In the genomic region with DNA sequence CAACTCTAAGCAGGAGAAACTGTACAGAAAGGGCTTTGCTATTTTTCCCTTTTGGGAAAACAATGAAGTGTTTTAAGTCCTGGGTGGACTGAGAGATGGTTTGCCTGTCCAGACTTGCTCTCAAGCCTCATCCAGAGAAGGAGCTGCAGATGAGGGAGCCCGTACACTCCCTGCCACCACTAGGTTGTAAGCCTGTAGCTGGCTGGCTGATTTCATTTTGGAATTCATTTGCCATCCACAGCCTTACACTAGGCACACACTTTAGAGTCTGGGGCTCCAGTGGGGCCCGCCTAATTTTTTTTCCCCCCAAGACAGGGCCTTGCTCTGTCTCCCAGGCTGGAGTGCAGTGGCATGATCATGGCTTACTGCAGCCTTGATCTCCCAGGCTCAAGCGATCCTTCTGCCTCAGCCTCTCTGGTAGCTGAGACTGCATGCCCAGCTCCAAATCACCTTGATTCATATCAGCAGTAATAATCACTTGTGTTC, we compare ENCODE assay signal across 19 cellular contexts. TPM values are rescaled to one million over a fixed set of nuclear protein-coding genes. Genes with fewer than 3 reads are reported as not detected.
DNase-seq lines count a peak whose midpoint lies in the region; ATAC-seq and TF ChIP-seq lines count a peak whose summit lies in the region.
"Had no signal": no experiment of that assay in that cellular context is flagged by ENCODE, and none has a peak within 500 bp of the region (broad histone marks: within the 10 kb centered on the region; RNA-seq: fewer than 3 reads in every experiment).

No MANE protein-coding gene starts in this region.

- POLR2A ChIA-PET in Caco-2 (lab: Charles Lee) = interaction anchor here (2.8 kb wide), 1 partner anchor 9 kb away, joined by 10 read pairs; no protein-coding TSS in a partner anchor

- H3K36me3 ChIP-seq in Caco-2 (ENCODE audit: control insufficient read depth, insufficient read depth, low read length) (peaks cover 18% of the 10 kb centered on the region), psoas muscle (ENCODE audit: insufficient read depth in 1 of 2, low read depth in 1 of 2) (peaks cover 4 to 63% of the 10 kb centered on the region in 2 donors)

- intact Hi-C loops in Caco-2 (cut with micrococcal nuclease; ENCODE audit: unreplicated experiment) (loop anchor here (1.0 kb wide), 1 partner anchor 8 kb away; no protein-coding TSS in a partner anchor), psoas muscle (cut with DNase I) (no loop called here)

- 92 to 97% (median 94%) methylated on average over 3 of the region's 3 CpGs for WGBS in psoas muscle, 3 donors

- H3K4me3 ChIP-seq in Caco-2 (ENCODE audit: low read depth, low read length) = no peak overlapping the region
- no peak overlapping the region for H3K4me3 ChIP-seq in psoas muscle

- no peak for DNase-seq in Caco-2
- DNase-seq in T-helper 17 cell = no peak
- DNase-seq in effector memory CD8-positive, alpha-beta T cell = no peak
- DNase-seq in nephron progenitor cell = no peak
- DNase-seq in psoas muscle = no peak
- no peak for DNase-seq in NCI-H748 (lab: John Stamatoyannopoulos, UW; ENCODE audit: unreplicated experiment)
- DNase-seq in RKO (ENCODE audit: low spot score) = no peak
- no peak for DNase-seq in activated effector memory CD4-positive, alpha-beta T cell treated with anti-CD3 and anti-CD28 coated beads, Interleukin-2, amount 50 U/mL, for 16 hours
- DNase-seq: activated CD8-positive, alpha-beta memory T cell treated with anti-CD3 and anti-CD28 coated beads for 24 hours; activated effector memory CD4-positive, alpha-beta T cell treated with Interleukin-2 at 50 U/mL for 16 hours; cerebellar nuclear complex; COR-L47; H9; kidney glomerular epithelial cell; NCI-H187; nucleus accumbens; right cardiac atrium; SHP77 had no signal

- CTCF ChIA-PET in Caco-2 (lab: Charles Lee) = interaction anchor here (0.6 kb wide), 1 partner anchor 152 kb away, joined by 3 read pairs; no protein-coding TSS in a partner anchor

- H3K27me3 Mint-ChIP-seq in Caco-2 (ENCODE audit: insufficient read depth, unreplicated experiment) = no peaks in the 10 kb centered on the region
- no peaks in the 10 kb centered on the region for H3K27me3 Mint-ChIP-seq in T-helper 17 cell
- no peaks in the 10 kb centered on the region for H3K27me3 Mint-ChIP-seq in effector memory CD8-positive, alpha-beta T cell
- H3K27me3 Mint-ChIP-seq in nephron progenitor cell (ENCODE audit: low read depth, poor library complexity) = peaks cover 6% of the 10 kb centered on the region
- H3K27me3 Mint-ChIP-seq: IgD-negative memory B cell had no signal

- H3K27ac Mint-ChIP-seq in Caco-2 (ENCODE audit: unreplicated experiment) (peak overlapping the region; percentile 57), T-helper 17 cell (peak overlapping the region; percentile 100), nephron progenitor cell (peak overlapping the region; percentile 66)
- peak overlapping the region; percentile 74 to 90 for H3K27ac Mint-ChIP-seq in effector memory CD8-positive, alpha-beta T cell
- H3K27ac Mint-ChIP-seq: IgD-negative memory B cell had no signal

- no peak for TF ChIP-seq CTCF in Caco-2 (IDR thresholded peaks at IDR 0.05; ENCODE audit: insufficient read depth in 1 of 2, low read depth in 1 of 2, low read length in 1 of 2, severe bottlenecking in 1 of 2, unreplicated experiment in 1 of 2)
- TF ChIP-seq CTCF in nephron progenitor cell (IDR thresholded peaks at IDR 0.05) = no peak
- TF ChIP-seq CTCF in psoas muscle (IDR thresholded peaks at IDR 0.05) = no peak

- no peak overlapping the region for H3K27ac ChIP-seq in psoas muscle

- H3K27me3 ChIP-seq in Caco-2 (replicated peaks; ENCODE audit: control insufficient read depth, insufficient read depth, low read length) (no peaks in the 10 kb centered on the region), psoas muscle (ENCODE audit: insufficient read depth in 3 of 3, low read length in 2 of 3) (no peaks in the 10 kb centered on the region)

- H3K9me3 Mint-ChIP-seq in Caco-2 (ENCODE audit: unreplicated experiment) = no peaks in the 10 kb centered on the region
- H3K9me3 Mint-ChIP-seq in effector memory CD8-positive, alpha-beta T cell = no peaks in the 10 kb centered on the region
- H3K9me3 Mint-ChIP-seq in nephron progenitor cell = no peaks in the 10 kb centered on the region
- H3K9me3 Mint-ChIP-seq: H9, IgD-negative memory B cell had no signal

- H3K4me1 Mint-ChIP-seq in Caco-2 (ENCODE audit: low read depth, unreplicated experiment) (peaks cover 44% of the 10 kb centered on the region), T-helper 17 cell (peaks cover 32% of the 10 kb centered on the region), nephron progenitor cell (peaks cover 17% of the 10 kb centered on the region)
- peaks cover 17 to 24% of the 10 kb centered on the region in 2 donors for H3K4me1 Mint-ChIP-seq in effector memory CD8-positive, alpha-beta T cell (ENCODE audit: low read depth in 2 of 2)

- H3K4me3 Mint-ChIP-seq in Caco-2 (ENCODE audit: unreplicated experiment) = no peak overlapping the region
- no peak overlapping the region for H3K4me3 Mint-ChIP-seq in T-helper 17 cell
- no peak overlapping the region for H3K4me3 Mint-ChIP-seq in effector memory CD8-positive, alpha-beta T cell
- H3K4me3 Mint-ChIP-seq in nephron progenitor cell = no peak overlapping the region
- H3K4me3 Mint-ChIP-seq: H9, IgD-negative memory B cell had no signal

- peaks cover 63% of the 10 kb centered on the region for H3K36me3 Mint-ChIP-seq in Caco-2 (ENCODE audit: insufficient read depth, unreplicated experiment)
- H3K36me3 Mint-ChIP-seq in T-helper 17 cell (ENCODE audit: low read depth) = peaks cover 5% of the 10 kb centered on the region
- H3K36me3 Mint-ChIP-seq in effector memory CD8-positive, alpha-beta T cell (ENCODE audit: insufficient read depth) = peaks cover 12% of the 10 kb centered on the region
- peaks cover 50% of the 10 kb centered on the region for H3K36me3 Mint-ChIP-seq in nephron progenitor cell (ENCODE audit: low read depth)

- H3K9me3 ChIP-seq in Caco-2 (no peaks in the 10 kb centered on the region), T-helper 17 cell (ENCODE audit: control insufficient read depth, low read length, poor library complexity, severe bottlenecking) (no peaks in the 10 kb centered on the region), psoas muscle (no peaks in the 10 kb centered on the region)

- BruUV-seq in Caco-2 (replicated peaks; lab: Mats Ljungman, UMichigan) = no TSS peak

- peaks cover 23% of the 10 kb centered on the region for H3K4me1 ChIP-seq in Caco-2
- no peaks in the 10 kb centered on the region for H3K4me1 ChIP-seq in psoas muscle

- ATAC-seq in T-helper 17 cell = no peak
- ATAC-seq in effector memory CD8-positive, alpha-beta T cell (replicated peaks) = no peak
- ATAC-seq in psoas muscle = no peak
- ATAC-seq: right cardiac atrium had no signal

RNA-seq across cellular contexts. Expression of gene POFUT1, which starts 28.4 kb away (rescaled TPM):
- 148 and 158 TPM in 2 replicates for total RNA-seq in Caco-2 (2022)
- 10 to 100 TPM; 11.1 to 13.6 TPM for total RNA-seq in T-helper 17 cell
- 10 to 100 TPM; 14.0 to 20.8 (median 17.1) TPM for total RNA-seq in psoas muscle
- polyA plus RNA-seq in psoas muscle = 10 to 100 TPM in 1 of 3 donors, 1 to 10 TPM in 2; 7.8 to 22.9 (median 8.1) TPM

RNA-seq across cellular contexts. Expression of gene PLAGL2, which starts 28.5 kb away (rescaled TPM):
- total RNA-seq in Caco-2 (2022) = 89.6 and 96.1 TPM in 2 replicates
- 10 to 100 TPM; 14.9 to 18.9 TPM for total RNA-seq in T-helper 17 cell
- 1 to 10 TPM; 4.9 to 9.6 (median 6.0) TPM for total RNA-seq in psoas muscle
- 1 to 10 TPM; 1.7 to 5.3 (median 2.3) TPM for polyA plus RNA-seq in psoas muscle

RNA-seq across cellular contexts. Expression of gene KIF3B, which starts 41.4 kb away (rescaled TPM):
- 49.0 and 50.0 TPM in 2 replicates for total RNA-seq in Caco-2 (2022)
- 10 to 100 TPM; 13.4 to 14.4 TPM for total RNA-seq in T-helper 17 cell
- 1 to 10 TPM; 4.2 to 8.5 (median 6.7) TPM for total RNA-seq in psoas muscle
- 10 to 100 TPM in 1 of 3 donors, 1 to 10 TPM in 2; 3.3 to 11.4 (median 9.6) TPM for polyA plus RNA-seq in psoas muscle
